In the genomic region with DNA sequence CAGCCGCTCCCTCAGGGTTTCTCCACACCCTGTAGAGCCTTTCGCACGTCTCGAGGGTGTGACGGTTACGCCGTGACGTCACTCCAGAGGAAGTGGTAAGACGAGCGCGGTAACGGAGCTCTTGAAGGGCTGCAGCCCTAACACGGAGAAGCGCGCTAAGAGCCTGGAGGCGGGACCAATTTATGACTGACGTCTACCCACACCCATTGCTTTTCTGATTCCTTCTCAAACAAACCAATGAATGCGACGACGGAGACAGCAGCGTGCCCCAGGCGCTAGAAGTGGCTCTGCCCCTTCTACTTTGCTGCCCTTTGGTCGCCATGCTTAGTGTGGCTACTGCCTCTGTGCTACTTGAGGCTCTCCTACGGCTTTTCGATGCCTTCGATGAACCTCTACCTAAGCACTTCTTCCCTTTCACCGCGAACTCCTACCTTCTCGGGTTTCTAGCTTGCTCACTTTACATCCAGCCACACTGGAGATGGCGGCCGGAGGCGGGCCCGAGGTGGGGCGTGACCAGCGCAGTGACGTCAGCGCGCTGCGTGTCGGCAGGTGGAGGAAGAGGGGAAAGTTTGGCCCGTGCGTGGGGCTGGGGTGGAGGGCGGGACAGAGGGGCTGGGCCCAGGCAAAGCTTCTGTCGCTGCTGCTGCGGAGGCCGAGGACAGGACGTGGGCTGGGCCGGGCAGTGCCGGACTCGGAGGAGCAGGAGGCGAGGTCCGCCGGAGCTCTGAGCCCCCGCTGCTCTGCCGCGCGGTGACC, we compare ENCODE assay signal across 8 cellular contexts. TPM values are rescaled to one million over a fixed set of nuclear protein-coding genes. Genes with fewer than 3 reads are reported as not detected.
DNase-seq lines count a peak whose midpoint lies in the region; ATAC-seq and TF ChIP-seq lines count a peak whose summit lies in the region.

A gene (plus strand): TSS at position 572 of the 756 bp plus-strand sequence. CDS start 340 bp downstream, outside the sequence.

- TF ChIP-seq CTCF in GM06990 (IDR thresholded peaks at IDR 0.05; ENCODE audit: insufficient read depth, low read length, poor library complexity, severe bottlenecking), result no peak
- no peak for TF ChIP-seq CTCF in suprapubic skin (IDR thresholded peaks at IDR 0.05)

- no peak for TF ChIP-seq EP300 in suprapubic skin (IDR thresholded peaks at IDR 0.05)

- H3K36me3 ChIP-seq in GM06990 (ENCODE audit: control insufficient read depth, insufficient read depth, low read length) (no peaks in the 10 kb centered on the region), suprapubic skin (no peaks in the 10 kb centered on the region)

- no peaks in the 10 kb centered on the region for H3K9me3 Mint-ChIP-seq in activated naive CD4-positive, alpha-beta T cell treated with anti-CD3 and anti-CD28 coated beads, Interleukin-2, amount 50 U/mL, for 72 hours

- peaks cover 14 to 31% of the 10 kb centered on the region in 2 donors for H3K36me3 Mint-ChIP-seq in activated naive CD4-positive, alpha-beta T cell treated with anti-CD3 and anti-CD28 coated beads, Interleukin-2, amount 50 U/mL, for 72 hours

- peak; percentile 25 to 74 for TF ChIP-seq POLR2A in suprapubic skin (IDR thresholded peaks at IDR 0.05)

- H3K4me3 ChIP-seq in GM06990 (replicated peaks; ENCODE audit: low read depth, low read length) (peak within 1 kb of the TSS; percentile 89), suprapubic skin (peak within 1 kb of the TSS; percentile 96)

- peak within 1 kb of the TSS; percentile 98 to 99 for H3K27ac Mint-ChIP-seq in activated naive CD4-positive, alpha-beta T cell treated with anti-CD3 and anti-CD28 coated beads, Interleukin-2, amount 50 U/mL, for 72 hours

- H3K4me1 ChIP-seq in suprapubic skin, result peaks cover 34% of the 10 kb centered on the region

- 1% methylated on average over 38 of the region's 57 CpGs for WGBS in suprapubic skin

- peak within 1 kb of the TSS; percentile 98 for H3K27ac ChIP-seq in suprapubic skin

- no peaks in the 10 kb centered on the region for H3K9me3 ChIP-seq in suprapubic skin

- H3K27me3 ChIP-seq in GM06990 (replicated peaks; ENCODE audit: control insufficient read depth, insufficient read depth, low read length) (no peaks in the 10 kb centered on the region), suprapubic skin (no peaks in the 10 kb centered on the region)

- DNase-seq in GM06990 (ENCODE audit: extremely low read depth, insufficient read length), result peak; percentile 97
- peak; percentile 98 for DNase-seq in NCI-H1092 treated with DMSO at 0.1 percent for 48 hours (lab: John Stamatoyannopoulos, UW)
- peak; percentile 99 for DNase-seq in SKM-1 (lab: John Stamatoyannopoulos, UW; ENCODE audit: unreplicated experiment)
- DNase-seq in activated naive CD4-positive, alpha-beta T cell treated with anti-CD3 and anti-CD28 coated beads, Interleukin-2, amount 50 U/mL, for 72 hours (ENCODE audit: low spot score in 2 of 2), result peak; percentile 93 to 96
- peak; percentile 100 for DNase-seq in globus pallidus (ENCODE audit: low spot score)
- peak; percentile 88 to 99 (median 98) for DNase-seq in nucleus accumbens (lab: John Stamatoyannopoulos, UW)
- DNase-seq in suprapubic skin (ENCODE audit: low spot score in 2 of 2), result peak; percentile 99 to 100

- peak; percentile 87 for ATAC-seq in HG02588 (IDR thresholded peaks at IDR 0.05; ENCODE audit: unreplicated experiment)
- ATAC-seq in activated naive CD4-positive, alpha-beta T cell treated with anti-CD3 and anti-CD28 coated beads, Interleukin-2, amount 50 U/mL, for 72 hours, result peak; percentile 90 to 92

RNA-seq across cellular contexts. Expression of the gene that starts here (rescaled TPM):
- total RNA-seq in activated naive CD4-positive, alpha-beta T cell treated with anti-CD3 and anti-CD28 coated beads, Interleukin-2, amount 50 U/mL, for 72 hours, result 10 to 100 TPM; 46.8 to 58.3 TPM
- total RNA-seq in suprapubic skin, result 10 to 100 TPM; 25.4 to 37.4 (median 29.5) TPM

Comparison
In these comparisons a context has a peak if more than half of its experiments do, and no peak if none do; other contexts are left out.
1. Peak in every context shown above with its lines: DNase-seq, ATAC-seq, H3K4me3 ChIP-seq and H3K27ac ChIP-seq.